9 cellular contexts compared by ENCODE assay signal in the genomic region with DNA sequence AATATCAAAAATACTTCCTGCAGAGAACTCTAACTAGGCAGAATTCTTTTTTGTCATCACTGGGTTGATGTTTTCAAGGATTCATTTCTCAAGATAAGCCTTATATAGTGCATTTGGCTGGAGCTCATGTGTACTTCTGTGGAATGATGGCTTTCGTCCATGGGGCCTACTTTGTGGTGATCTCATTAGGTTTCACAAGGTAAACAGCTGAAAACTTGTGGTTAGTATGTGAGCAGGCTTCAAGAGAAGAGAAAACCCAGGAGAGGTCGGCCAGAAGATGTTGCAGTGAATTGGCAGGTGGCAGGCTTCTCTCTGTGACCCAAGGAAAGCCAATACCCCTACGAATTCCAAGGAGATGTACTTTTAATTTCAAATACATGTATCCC.
DNase-seq lines count a peak whose midpoint lies in the region; ATAC-seq and TF ChIP-seq lines count a peak whose summit lies in the region.
"Had no signal": no experiment of that assay in that cellular context is flagged by ENCODE, and none has a peak within 500 bp of the region (broad histone marks: within the 10 kb centered on the region; RNA-seq: fewer than 3 reads in every experiment).

No MANE protein-coding gene starts in this region.

- BruUV-seq in Caco-2 (replicated peaks; lab: Mats Ljungman, UMichigan) = no TSS peak

- TF ChIP-seq CTCF in Caco-2 (IDR thresholded peaks at IDR 0.05; ENCODE audit: insufficient read depth in 1 of 2, low read depth in 1 of 2, low read length in 1 of 2, severe bottlenecking in 1 of 2, unreplicated experiment in 1 of 2) = no peak

- H3K9me3 Mint-ChIP-seq in Caco-2 (ENCODE audit: unreplicated experiment) = no peaks in the 10 kb centered on the region

- H3K9ac ChIP-seq in adipocyte (ENCODE audit: low read length) = no peak overlapping the region

- H3K27me3 ChIP-seq in Caco-2 (replicated peaks; ENCODE audit: control insufficient read depth, insufficient read depth, low read length) (no peaks in the 10 kb centered on the region), adipocyte (replicated peaks; ENCODE audit: control insufficient read depth, insufficient read depth, low read length) (no peaks in the 10 kb centered on the region), H7 (ENCODE audit: control insufficient read depth, insufficient read depth, low read length) (no peaks in the 10 kb centered on the region)
- H3K27me3 ChIP-seq: cardiac muscle cell had no signal

- POLR2A ChIA-PET in Caco-2 (lab: Charles Lee) = no interaction called here

- H3K4me3 ChIP-seq in Caco-2 (ENCODE audit: low read depth, low read length) (no peak overlapping the region), adipocyte (ENCODE audit: low read length) (no peak overlapping the region), H7 (ENCODE audit: insufficient read depth, low read depth, low read length) (no peak overlapping the region)
- H3K4me3 ChIP-seq: cardiac muscle cell had no signal

- H3K4me1 ChIP-seq in Caco-2 (peaks cover 51% of the 10 kb centered on the region), adipocyte (ENCODE audit: control insufficient read depth, insufficient read depth, low read length) (peaks cover 35% of the 10 kb centered on the region)

- H3K27ac Mint-ChIP-seq in Caco-2 (ENCODE audit: unreplicated experiment) = no peak overlapping the region

- ATAC-seq in HG02642 (IDR thresholded peaks at IDR 0.05; ENCODE audit: poor library complexity, unreplicated experiment) (peak; percentile 53), GM18907 (IDR thresholded peaks at IDR 0.05; ENCODE audit: unreplicated experiment) (no peak)

- H3K9me3 ChIP-seq in Caco-2 (no peaks in the 10 kb centered on the region), adipocyte (ENCODE audit: control insufficient read depth, low read length) (no peaks in the 10 kb centered on the region)

- CTCF ChIA-PET in Caco-2 (lab: Charles Lee) = interaction anchor here (1.4 kb wide), 1 partner anchor 230 kb away, joined by 3 read pairs; no protein-coding TSS in a partner anchor

- DNase-seq in Caco-2 = no peak
- peak; percentile 93 for DNase-seq in adipocyte (ENCODE audit: low read depth)
- peak; percentile 75 for DNase-seq in mucosa of gallbladder (ENCODE audit: low spot score)
- no peak for DNase-seq in activated CD4-positive, alpha-beta T cell treated with anti-CD3 and anti-CD28 coated beads, Interleukin-2, amount 50 U/mL, for 4 hours
- DNase-seq in nucleus accumbens (lab: John Stamatoyannopoulos, UW) = no peak
- no peak for DNase-seq in H7

- H3K27me3 Mint-ChIP-seq in Caco-2 (ENCODE audit: insufficient read depth, unreplicated experiment) = no peaks in the 10 kb centered on the region

- H3K4me3 Mint-ChIP-seq in Caco-2 (ENCODE audit: unreplicated experiment) = peak overlapping the region; percentile 22

- intact Hi-C loops in Caco-2 (cut with micrococcal nuclease; ENCODE audit: unreplicated experiment) = no loop called here

- H3K36me3 Mint-ChIP-seq in Caco-2 (ENCODE audit: insufficient read depth, unreplicated experiment) = peaks cover 68% of the 10 kb centered on the region

- peaks cover 2% of the 10 kb centered on the region; the same call in 1 of the 2 replicates for H3K36me3 ChIP-seq in Caco-2 (ENCODE audit: control insufficient read depth, insufficient read depth, low read length)
- no peaks in the 10 kb centered on the region for H3K36me3 ChIP-seq in adipocyte (ENCODE audit: control insufficient read depth, insufficient read depth, low read length, severe bottlenecking)
- no peaks in the 10 kb centered on the region for H3K36me3 ChIP-seq in H7 (replicated peaks; ENCODE audit: control insufficient read depth, insufficient read depth, low read length)
- H3K36me3 ChIP-seq: cardiac muscle cell had no signal

- H3K4me1 Mint-ChIP-seq in Caco-2 (ENCODE audit: low read depth, unreplicated experiment) = peaks cover 37% of the 10 kb centered on the region

Comparison
In these comparisons a context has a peak if more than half of its experiments do, and no peak if none do; other contexts are left out.
1. DNase-seq: peak in adipocyte (single experiment) and mucosa of gallbladder (single experiment); none in Caco-2 (0 of 2), activated CD4-positive, alpha-beta T cell treated with anti-CD3 and anti-CD28 coated beads, Interleukin-2, amount 50 U/mL, for 4 hours (0 of 2), nucleus accumbens (0 of 56) and H7 (single experiment).